8 cellular contexts compared by ENCODE assay signal in the genomic region with DNA sequence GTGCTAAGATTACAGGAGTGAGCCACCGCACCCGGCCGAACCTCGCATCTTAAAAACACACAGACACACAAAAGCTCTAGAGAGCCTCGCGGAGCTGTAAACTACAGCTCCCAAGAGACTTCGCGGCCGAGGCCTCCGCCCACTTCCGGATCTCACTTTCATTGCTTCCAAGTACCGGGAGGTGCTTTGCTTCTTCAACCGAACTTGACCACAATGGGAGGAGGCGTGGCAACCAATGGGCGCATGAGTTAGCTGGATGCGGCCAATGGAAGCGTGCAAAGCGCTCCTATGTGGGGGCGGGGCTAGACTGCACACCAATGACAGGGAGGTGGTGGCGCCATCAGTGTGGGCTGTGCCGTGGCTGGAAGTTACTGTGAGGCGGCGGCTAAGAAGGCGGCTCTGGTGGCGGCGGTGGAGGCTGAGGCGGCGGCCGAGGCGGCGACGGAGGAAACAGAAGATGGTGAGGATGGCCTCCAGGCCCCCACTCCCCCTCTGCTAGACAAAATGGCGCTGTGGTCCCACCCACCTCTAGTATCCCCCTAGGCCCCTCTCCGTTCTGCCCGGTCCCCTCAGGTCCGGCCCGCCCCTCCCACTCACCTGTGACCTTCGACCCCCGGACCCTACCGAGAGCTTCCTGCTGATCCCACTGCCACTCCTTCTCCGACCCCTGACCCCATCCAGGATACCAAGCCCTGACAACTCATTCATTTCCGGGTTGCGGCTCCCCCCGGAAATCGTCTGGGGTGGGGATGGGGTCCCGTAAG. TPM values are rescaled to one million over a fixed set of nuclear protein-coding genes. Genes with fewer than 3 reads are reported as not detected.
DNase-seq lines count a peak whose midpoint lies in the region; ATAC-seq, FAIRE-seq and TF ChIP-seq lines count a peak whose summit lies in the region.

TSS of gene DDA1 (plus strand) at position 366 of the 764 bp plus-strand sequence. CDS start at position 458, 92 bp downstream.

- H3K4me1 ChIP-seq in left ventricle myocardium inferior (peaks cover 70% of the 10 kb centered on the region), urinary bladder (ENCODE audit: insufficient read depth) (no peaks in the 10 kb centered on the region)

- FAIRE-seq in GM12892 (lab: Jason Lieb, UNC), result peak; percentile 99

- H3K9me3 Mint-ChIP-seq in progenitor cell of endocrine pancreas (ENCODE audit: low read depth), result no peaks in the 10 kb centered on the region

- H3K4me3 Mint-ChIP-seq in T-helper 17 cell, result peak within 1 kb of the TSS; percentile 97
- peak within 1 kb of the TSS; percentile 95 for H3K4me3 Mint-ChIP-seq in progenitor cell of endocrine pancreas (ENCODE audit: low read depth)

- peak; percentile 74; the same call in 1 of the 2 replicates for TF ChIP-seq POLR2A in GM12892 (IDR thresholded peaks at IDR 0.05; ENCODE audit: low read depth, low read length)

- H3K36me3 Mint-ChIP-seq in T-helper 17 cell (ENCODE audit: low read depth) (no peaks in the 10 kb centered on the region), progenitor cell of endocrine pancreas (ENCODE audit: insufficient read depth) (peaks cover 4% of the 10 kb centered on the region)

- H3K4me1 Mint-ChIP-seq in T-helper 17 cell, result peaks cover 33% of the 10 kb centered on the region
- H3K4me1 Mint-ChIP-seq in progenitor cell of endocrine pancreas (ENCODE audit: low read depth), result peaks cover 23% of the 10 kb centered on the region

- peak; percentile 99 for DNase-seq in GM12892 (ENCODE audit: insufficient read length)
- peak; percentile 96 for DNase-seq in NCI-H1694 treated with DMSO at 0.1 percent for 48 hours (lab: John Stamatoyannopoulos, UW)
- DNase-seq in T-helper 17 cell, result peak; percentile 94 to 98 (median 95)
- peak; percentile 68 to 100 (median 98) for DNase-seq in amygdala (lab: John Stamatoyannopoulos, UW)
- peak; percentile 99 for DNase-seq in left ventricle myocardium inferior
- peak; percentile 97 for DNase-seq in progenitor cell of endocrine pancreas (ENCODE audit: low spot score, unreplicated experiment)

- TF ChIP-seq CTCF in left ventricle myocardium inferior (IDR thresholded peaks at IDR 0.05; ENCODE audit: borderline replicate concordance) (no peak), progenitor cell of endocrine pancreas (IDR thresholded peaks at IDR 0.05; ENCODE audit: unreplicated experiment) (no peak)

- H3K9me3 ChIP-seq in T-helper 17 cell (ENCODE audit: control insufficient read depth, low read length, poor library complexity, severe bottlenecking) (no peaks in the 10 kb centered on the region), left ventricle myocardium inferior (replicated peaks) (no peaks in the 10 kb centered on the region)

- H3K4me3 ChIP-seq in left ventricle myocardium inferior (peak within 1 kb of the TSS; percentile 89), urinary bladder (ENCODE audit: low read depth, low read length) (peak within 1 kb of the TSS; percentile 92)

- WGBS in urinary bladder, result under 1% methylated on average over 46 of the region's 46 CpGs

- H3K27me3 ChIP-seq in left ventricle myocardium inferior (ENCODE audit: low read depth), result no peaks in the 10 kb centered on the region

- peaks cover 14% of the 10 kb centered on the region for H3K36me3 ChIP-seq in left ventricle myocardium inferior
- no peaks in the 10 kb centered on the region for H3K36me3 ChIP-seq in urinary bladder (ENCODE audit: insufficient read depth)

- H3K27ac Mint-ChIP-seq in T-helper 17 cell (peak within 1 kb of the TSS; percentile 91), progenitor cell of endocrine pancreas (peak within 1 kb of the TSS; percentile 93)

- H3K27ac ChIP-seq in left ventricle myocardium inferior (replicated peaks) (peak within 1 kb of the TSS; percentile 84), urinary bladder (ENCODE audit: low read depth) (peak within 1 kb of the TSS; percentile 35)

- ATAC-seq in HG02884 (IDR thresholded peaks at IDR 0.05; ENCODE audit: unreplicated experiment) (peak; percentile 53), T-helper 17 cell (peak; percentile 87)

- no peaks in the 10 kb centered on the region for H3K27me3 Mint-ChIP-seq in T-helper 17 cell
- H3K27me3 Mint-ChIP-seq in progenitor cell of endocrine pancreas, result no peaks in the 10 kb centered on the region

- intact Hi-C loops in left ventricle myocardium inferior (cut with micrococcal nuclease), result no loop called here

RNA-seq across cellular contexts. Expression of gene DDA1, which starts in this region (rescaled TPM):
- polyA plus RNA-seq in GM12892 (2012; ENCODE audit: missing spikeins), result 33.6 TPM
- total RNA-seq in T-helper 17 cell, result 10 to 100 TPM; 40.3 to 50.3 TPM
- total RNA-seq in left ventricle myocardium inferior, result 35.7 TPM
- 38.6 and 41.4 TPM in 2 replicates for total RNA-seq in progenitor cell of endocrine pancreas
- total RNA-seq in urinary bladder, result 8.0 TPM
- 66.1 TPM for polyA plus RNA-seq in urinary bladder

Comparison
In these comparisons a context has a peak if more than half of its experiments do, and no peak if none do; other contexts are left out.
1. Peak in every context shown above with its lines: DNase-seq, ATAC-seq, H3K4me3 ChIP-seq and H3K27ac ChIP-seq.